In genomic region chr11:111410951-111411350, GRCh38 we compare ENCODE assay signal across 25 cellular contexts. TPM values are rescaled to one million over a fixed set of nuclear protein-coding genes. Genes with fewer than 3 reads are reported as not detected.
"Had no signal": no experiment of that assay in that cellular context is flagged by ENCODE, and none has a peak within 500 bp of the region (broad histone marks: within the 10 kb centered on the region; RNA-seq: fewer than 3 reads in every experiment).

No MANE protein-coding gene starts in this region.

- H3K27me3 Mint-ChIP-seq: activated CD4-positive, alpha-beta T cell treated with anti-CD3 and anti-CD28 coated beads for 36 hours had no signal

- H3K36me3 ChIP-seq: esophagus squamous epithelium, gastrocnemius medialis, thoracic aorta, upper lobe of left lung had no signal

- DNase-seq: activated CD4-positive, alpha-beta T cell treated with anti-CD3 and anti-CD28 coated beads for 36 hours; activated CD4-positive, alpha-beta T cell treated with anti-CD3 and anti-CD28 coated beads, Interleukin-2, amount 50 U/mL, for 48 hours; activated effector memory CD4-positive, alpha-beta T cell treated with anti-CD3 and anti-CD28 coated beads, Interleukin-2, amount 50 U/mL, for 16 hours; activated naive CD4-positive, alpha-beta T cell treated with anti-CD3 and anti-CD28 coated beads, Interleukin-2, amount 10 ng/mL, durations not matched to agents 7 days and 5 days; activated T-cell treated with anti-CD3 and anti-CD28 coated beads, Interleukin-2, amount 50 U/mL, for 72 hours; amygdala; cerebellar nuclear complex; endodermal cell; esophagus squamous epithelium; gastrocnemius medialis; hypothalamus; left ventricle myocardium superior; mammary epithelial cell; nephron progenitor cell; nucleus accumbens; stimulated activated CD4-positive, alpha-beta T cell treated with anti-CD3 and anti-CD28 coated beads, Interleukin-15, amount 100 ng/mL, for 24 hours; stimulated activated naive CD4-positive, alpha-beta T cell treated with Interleukin-2 at 50 U/mL for 16 hours; T-helper 9 cell; upper lobe of left lung had no signal

- H3K9me3 Mint-ChIP-seq: activated naive CD4-positive, alpha-beta T cell treated with anti-CD3 and anti-CD28 coated beads, Interleukin-2, amount 10 ng/mL, durations not matched to agents 7 days and 5 days; endodermal cell; nephron progenitor cell had no signal

- H3K4me3 Mint-ChIP-seq: activated CD4-positive, alpha-beta T cell treated with anti-CD3 and anti-CD28 coated beads for 36 hours; activated naive CD4-positive, alpha-beta T cell treated with anti-CD3 and anti-CD28 coated beads, Interleukin-2, amount 10 ng/mL, durations not matched to agents 7 days and 5 days; activated T-cell treated with anti-CD3 and anti-CD28 coated beads, Interleukin-2, amount 50 U/mL, for 72 hours; endodermal cell; nephron progenitor cell had no signal

- H3K4me2 ChIP-seq: smooth muscle cell had no signal

- FAIRE-seq: islet of Langerhans had no signal

- H3K4me1 Mint-ChIP-seq: endodermal cell had no signal

- H3K36me3 Mint-ChIP-seq: activated naive CD4-positive, alpha-beta T cell treated with anti-CD3 and anti-CD28 coated beads, Interleukin-2, amount 10 ng/mL, durations not matched to agents 7 days and 5 days had no signal

- H3K27ac ChIP-seq: coronary artery, esophagus squamous epithelium, gastrocnemius medialis, thoracic aorta, upper lobe of left lung had no signal

- H3K27me3 ChIP-seq: esophagus squamous epithelium, gastrocnemius medialis, upper lobe of left lung had no signal

- ATAC-seq: activated CD4-positive, alpha-beta T cell treated with anti-CD3 and anti-CD28 coated beads for 36 hours; activated T-cell treated with anti-CD3 and anti-CD28 coated beads, Interleukin-2, amount 50 U/mL, for 72 hours; gastrocnemius medialis; left ventricle myocardium superior; sciatic nerve had no signal

- H3K4me1 ChIP-seq: upper lobe of left lung had no signal

- H3K27ac Mint-ChIP-seq: activated CD4-positive, alpha-beta T cell treated with anti-CD3 and anti-CD28 coated beads for 36 hours; activated naive CD4-positive, alpha-beta T cell treated with anti-CD3 and anti-CD28 coated beads, Interleukin-2, amount 10 ng/mL, durations not matched to agents 7 days and 5 days; endodermal cell; nephron progenitor cell had no signal

- H3K9me3 ChIP-seq: esophagus squamous epithelium, gastrocnemius medialis, thoracic aorta, upper lobe of left lung had no signal

- H3K4me3 ChIP-seq: coronary artery, esophagus squamous epithelium, gastrocnemius medialis, smooth muscle cell, thoracic aorta, upper lobe of left lung had no signal

RNA-seq across cellular contexts. Expression of gene POU2AF1, which starts 31.9 kb away (rescaled TPM):
- total RNA-seq: myocyte, smooth muscle cell, thoracic aorta had no signal
